25 cellular contexts compared by ENCODE assay signal in the genomic region with DNA sequence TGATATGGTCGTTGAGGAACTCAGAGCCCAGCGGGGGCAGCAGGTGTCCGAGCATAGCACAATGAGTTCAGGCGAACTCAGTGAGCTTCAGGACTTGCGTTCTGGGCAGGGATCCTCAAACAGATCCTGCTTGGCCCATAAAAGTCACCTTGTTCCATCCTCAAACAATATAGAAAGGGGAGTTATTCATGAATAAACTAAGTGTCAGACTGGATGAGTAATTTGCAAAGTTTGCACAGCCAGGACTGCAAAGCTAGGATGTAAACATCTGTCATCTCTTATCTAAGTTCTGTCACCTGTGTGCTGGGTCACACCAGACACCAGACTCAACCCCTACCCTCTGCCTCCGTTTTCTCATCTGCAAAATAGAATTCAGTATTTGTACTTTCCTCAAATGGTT.
"Had no signal": no experiment of that assay in that cellular context is flagged by ENCODE, and none has a peak within 500 bp of the region (broad histone marks: within the 10 kb centered on the region; RNA-seq: fewer than 3 reads in every experiment).

No MANE protein-coding gene starts in this region.

- H3K4me1 Mint-ChIP-seq: activated CD4-positive, alpha-beta memory T cell treated with anti-CD3 and anti-CD28 coated beads, Interleukin-2, amount 10 ng/mL, durations not matched to agents 7 days and 5 days; activated CD4-positive, alpha-beta T cell treated with anti-CD3 and anti-CD28 coated beads, Interleukin-2, amount 10 ng/mL, durations not matched to agents 24 days and 14 days; activated naive CD4-positive, alpha-beta T cell treated with anti-CD3 and anti-CD28 coated beads, Interleukin-2, amount 10 ng/mL, durations not matched to agents 7 days and 5 days; activated naive CD8-positive, alpha-beta T cell treated with anti-CD3 and anti-CD28 coated beads, Interleukin-2, amount 10 ng/mL, durations not matched to agents 7 days and 5 days had no signal

- H3K27ac Mint-ChIP-seq: activated CD4-positive, alpha-beta memory T cell treated with anti-CD3 and anti-CD28 coated beads, Interleukin-2, amount 10 ng/mL, durations not matched to agents 7 days and 5 days; activated CD4-positive, alpha-beta T cell treated with anti-CD3 and anti-CD28 coated beads, Interleukin-2, amount 10 ng/mL, durations not matched to agents 24 days and 14 days; activated naive CD4-positive, alpha-beta T cell treated with anti-CD3 and anti-CD28 coated beads, Interleukin-2, amount 10 ng/mL, durations not matched to agents 7 days and 5 days; activated naive CD8-positive, alpha-beta T cell treated with anti-CD3 and anti-CD28 coated beads, Interleukin-2, amount 10 ng/mL, durations not matched to agents 7 days and 5 days; brain; natural killer cell treated with Interleukin-12 subunit alpha and Interleukin-12 subunit beta and Interleukin-15 and Interleukin-18, amount 100 ng/mL, for 72 hours; T-helper 1 cell treated with Interleukin-12 subunit alpha and Interleukin-12 subunit beta and Interleukin-4 antibody, amounts not matched to agents 30 μg/mL and 1 μg/mL, for 36 hours had no signal

- H3K27me3 ChIP-seq: ascending aorta had no signal

- H3K4me1 ChIP-seq: ascending aorta, left lung had no signal

- H3K4me3 ChIP-seq: ascending aorta, esophagus muscularis mucosa, heart right ventricle, left lung, lung, spleen, thoracic aorta had no signal

- H3K36me3 ChIP-seq: ascending aorta, esophagus muscularis mucosa, heart right ventricle, left lung, spleen, thoracic aorta, WERI-Rb-1 had no signal

- H3K4me3 Mint-ChIP-seq: activated CD4-positive, alpha-beta memory T cell treated with anti-CD3 and anti-CD28 coated beads, Interleukin-2, amount 10 ng/mL, durations not matched to agents 7 days and 5 days; activated CD4-positive, alpha-beta T cell treated with anti-CD3 and anti-CD28 coated beads, Interleukin-2, amount 10 ng/mL, durations not matched to agents 24 days and 14 days; activated naive CD4-positive, alpha-beta T cell treated with anti-CD3 and anti-CD28 coated beads, Interleukin-2, amount 10 ng/mL, durations not matched to agents 7 days and 5 days; activated naive CD8-positive, alpha-beta T cell treated with anti-CD3 and anti-CD28 coated beads, Interleukin-2, amount 10 ng/mL, durations not matched to agents 7 days and 5 days; brain; natural killer cell treated with Interleukin-12 subunit alpha and Interleukin-12 subunit beta and Interleukin-15 and Interleukin-18, amount 100 ng/mL, for 72 hours; T-helper 1 cell treated with Interleukin-12 subunit alpha and Interleukin-12 subunit beta and Interleukin-4 antibody, amounts not matched to agents 30 μg/mL and 1 μg/mL, for 36 hours had no signal

- DNase-seq: activated CD4-positive, alpha-beta memory T cell treated with anti-CD3 and anti-CD28 coated beads, Interleukin-2, amount 10 ng/mL, durations not matched to agents 7 days and 5 days; activated CD4-positive, alpha-beta T cell treated with anti-CD3 and anti-CD28 coated beads, Interleukin-2, amount 10 ng/mL, durations not matched to agents 24 days and 14 days; activated CD8-positive, alpha-beta memory T cell treated with anti-CD3 and anti-CD28 coated beads, Interleukin-2, amount 50 U/mL, for 48 hours; activated effector memory CD4-positive, alpha-beta T cell treated with Interleukin-2 at 50 U/mL for 16 hours; activated naive CD4-positive, alpha-beta T cell treated with anti-CD3 and anti-CD28 coated beads, Interleukin-2, amount 10 ng/mL, durations not matched to agents 7 days and 5 days; activated naive CD8-positive, alpha-beta T cell treated with anti-CD3 and anti-CD28 coated beads, Interleukin-2, amount 10 ng/mL, durations not matched to agents 7 days and 5 days; cortex of kidney; foreskin melanocyte; heart right ventricle; kidney glomerular epithelial cell; left lung; mesendoderm; right cardiac atrium; spleen; stimulated activated naive CD8-positive, alpha-beta T cell treated with anti-CD3 and anti-CD28 coated beads, Interleukin-15, Interleukin-2, amounts not matched to agents 100 U/mL and 50 U/mL, for 24 hours; T-helper 9 cell; trophoblast cell; WERI-Rb-1 had no signal

- ATAC-seq: heart right ventricle; left lung; right cardiac atrium; stimulated activated naive CD8-positive, alpha-beta T cell treated with anti-CD3 and anti-CD28 coated beads, Interleukin-15, Interleukin-2, amounts not matched to agents 100 U/mL and 50 U/mL, for 24 hours had no signal

- H3K9me3 ChIP-seq: ascending aorta, thoracic aorta had no signal

- H3K27ac ChIP-seq: ascending aorta, heart right ventricle, left lung, spleen, thoracic aorta, WERI-Rb-1 had no signal

- H3K36me3 Mint-ChIP-seq: activated naive CD4-positive, alpha-beta T cell treated with anti-CD3 and anti-CD28 coated beads, Interleukin-2, amount 10 ng/mL, durations not matched to agents 7 days and 5 days; activated naive CD8-positive, alpha-beta T cell treated with anti-CD3 and anti-CD28 coated beads, Interleukin-2, amount 10 ng/mL, durations not matched to agents 7 days and 5 days; brain; natural killer cell treated with Interleukin-12 subunit alpha and Interleukin-12 subunit beta and Interleukin-15 and Interleukin-18, amount 100 ng/mL, for 72 hours had no signal

- H3K9me3 Mint-ChIP-seq: activated CD4-positive, alpha-beta memory T cell treated with anti-CD3 and anti-CD28 coated beads, Interleukin-2, amount 10 ng/mL, durations not matched to agents 7 days and 5 days; activated naive CD4-positive, alpha-beta T cell treated with anti-CD3 and anti-CD28 coated beads, Interleukin-2, amount 10 ng/mL, durations not matched to agents 7 days and 5 days; activated naive CD8-positive, alpha-beta T cell treated with anti-CD3 and anti-CD28 coated beads, Interleukin-2, amount 10 ng/mL, durations not matched to agents 7 days and 5 days; natural killer cell treated with Interleukin-12 subunit alpha and Interleukin-12 subunit beta and Interleukin-15 and Interleukin-18, amount 100 ng/mL, for 72 hours; T-helper 1 cell treated with Interleukin-12 subunit alpha and Interleukin-12 subunit beta and Interleukin-4 antibody, amounts not matched to agents 30 μg/mL and 1 μg/mL, for 36 hours had no signal
